Comparison of ENCODE assay signal across 13 cellular contexts in the genomic region with DNA sequence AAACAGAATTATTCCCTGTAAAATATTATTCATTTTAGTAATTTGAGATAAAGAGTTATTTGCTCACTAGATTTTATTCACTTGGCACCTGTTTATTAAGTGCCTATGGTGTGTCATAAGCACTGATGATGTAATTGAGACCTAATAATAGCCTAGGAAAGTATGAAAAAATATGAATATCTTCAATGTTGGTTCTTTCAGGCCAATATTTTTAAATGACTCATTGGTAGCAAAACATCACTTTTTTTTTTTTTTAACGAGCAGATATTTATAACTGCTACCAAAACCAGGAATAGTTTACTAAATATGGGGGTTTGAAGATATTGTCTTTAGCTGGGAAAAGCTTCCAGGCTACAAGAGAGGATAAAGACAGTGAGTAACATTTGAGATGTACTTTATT.
DNase-seq lines count a peak whose midpoint lies in the region; ATAC-seq, FAIRE-seq and TF ChIP-seq lines count a peak whose summit lies in the region.
"Had no signal": no experiment of that assay in that cellular context is flagged by ENCODE, and none has a peak within 500 bp of the region (broad histone marks: within the 10 kb centered on the region; RNA-seq: fewer than 3 reads in every experiment).

No MANE protein-coding gene starts in this region.

- DNase-seq in choroid plexus epithelial cell (ENCODE audit: low read depth) (peak; percentile 48), right atrium auricular region (ENCODE audit: low spot score) (no peak), SHP77 treated with DMSO at 0.1 percent for 48 hours (lab: John Stamatoyannopoulos, UW) (no peak), SKM-1 treated with dmso at 0.1 percent for 144 hours (lab: John Stamatoyannopoulos, UW; ENCODE audit: unreplicated experiment) (no peak)
- DNase-seq: NCI-H2029; NCI-H510A; SIG-M5; stimulated activated CD4-positive, alpha-beta T cell treated with anti-CD3 and anti-CD28 coated beads, Interleukin-2, amount 100 ng/mL, for 24 hours had no signal

- H3K9me3 ChIP-seq in right atrium auricular region = no peaks in the 10 kb centered on the region
- H3K9me3 ChIP-seq in skeletal muscle satellite cell (replicated peaks; ENCODE audit: low read length) = no peaks in the 10 kb centered on the region

- no peaks in the 10 kb centered on the region for H3K36me3 ChIP-seq in right atrium auricular region
- H3K36me3 ChIP-seq in skeletal muscle satellite cell (ENCODE audit: insufficient read depth, low read length) = no peaks in the 10 kb centered on the region

- peak; percentile 8 for FAIRE-seq in G401.6 (lab: Jason Lieb, UNC)

- H3K4me1 ChIP-seq in right atrium auricular region = peaks cover 0 to 19% of the 10 kb centered on the region in 2 donors
- H3K4me1 ChIP-seq in skeletal muscle satellite cell (ENCODE audit: control insufficient read depth, insufficient read depth, low read length) = peaks cover 20% of the 10 kb centered on the region

- no peak overlapping the region for H3K4me3 ChIP-seq in choroid plexus epithelial cell (ENCODE audit: low read depth, low read length)
- no peak overlapping the region for H3K4me3 ChIP-seq in right atrium auricular region
- no peak overlapping the region for H3K4me3 ChIP-seq in skeletal muscle satellite cell (ENCODE audit: low read length)
- H3K4me3 ChIP-seq: lung had no signal

- ATAC-seq in GM18858 (IDR thresholded peaks at IDR 0.05; ENCODE audit: unreplicated experiment) = no peak
- ATAC-seq in HG02623 (IDR thresholded peaks at IDR 0.05; ENCODE audit: unreplicated experiment) = no peak

- no peak overlapping the region for H3K4me2 ChIP-seq in skeletal muscle satellite cell (ENCODE audit: low read length)

- peak overlapping the region; percentile 14 for H3K9ac ChIP-seq in skeletal muscle satellite cell (ENCODE audit: low read depth, low read length)

- TF ChIP-seq CTCF in choroid plexus epithelial cell (conservative IDR thresholded peaks at IDR 0.05; ENCODE audit: low read depth, low read length) (no peak), right atrium auricular region (IDR thresholded peaks at IDR 0.05) (no peak)

- H3K27me3 ChIP-seq in right atrium auricular region (no peaks in the 10 kb centered on the region), skeletal muscle satellite cell (ENCODE audit: control insufficient read depth, insufficient read depth, low read length) (no peaks in the 10 kb centered on the region)

- H3K27ac ChIP-seq in right atrium auricular region = peak overlapping the region; percentile 44 to 61
